8 cellular contexts compared by ENCODE assay signal in the genomic region with DNA sequence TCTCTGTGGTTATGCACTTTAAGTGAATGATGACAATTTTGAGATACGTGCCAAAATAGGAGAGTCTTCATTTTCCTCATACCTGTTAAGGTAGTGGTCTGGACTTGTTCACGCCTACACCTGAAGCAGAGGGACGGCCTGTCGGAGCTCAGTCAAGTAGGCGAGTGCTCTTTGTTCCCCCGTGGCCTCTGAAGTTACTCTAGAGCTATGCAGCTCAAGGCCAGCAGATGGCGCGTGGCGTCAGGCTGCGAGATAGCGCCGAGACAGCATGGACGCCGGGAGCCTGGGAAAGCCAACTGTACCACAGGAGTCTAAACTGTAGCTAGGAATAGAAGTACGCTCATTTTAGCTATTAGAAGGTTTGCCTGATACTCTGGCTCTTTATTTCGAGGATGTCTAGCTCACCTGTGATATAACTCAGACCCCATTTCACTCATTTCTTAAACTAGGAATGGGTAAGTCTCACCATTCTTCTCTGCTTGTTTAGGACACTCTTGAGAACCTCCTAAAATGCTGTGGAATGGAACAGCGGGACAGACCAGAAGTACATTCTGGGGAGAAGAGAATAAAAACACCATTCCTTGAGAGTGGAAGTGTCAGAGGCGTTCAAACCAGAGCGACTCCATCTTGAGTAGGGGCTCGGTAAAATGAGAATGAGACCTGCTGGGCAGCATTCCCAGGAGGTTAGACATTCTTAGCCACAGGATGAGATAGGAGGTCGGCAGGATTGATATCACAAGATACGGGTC.
DNase-seq lines count a peak whose midpoint lies in the region; ATAC-seq and TF ChIP-seq lines count a peak whose summit lies in the region.

No MANE protein-coding gene starts in this region.

- H3K36me3 Mint-ChIP-seq in activated naive CD4-positive, alpha-beta T cell treated with anti-CD3 and anti-CD28 coated beads, Interleukin-2, amount 50 U/mL, for 72 hours = no peaks in the 10 kb centered on the region
- peaks cover 5% of the 10 kb centered on the region for H3K36me3 Mint-ChIP-seq in progenitor cell of endocrine pancreas (ENCODE audit: insufficient read depth)

- no peaks in the 10 kb centered on the region for H3K9me3 Mint-ChIP-seq in activated naive CD4-positive, alpha-beta T cell treated with anti-CD3 and anti-CD28 coated beads, Interleukin-2, amount 50 U/mL, for 72 hours
- peaks cover 9% of the 10 kb centered on the region for H3K9me3 Mint-ChIP-seq in progenitor cell of endocrine pancreas (ENCODE audit: low read depth)

- H3K9ac ChIP-seq in SK-N-MC (ENCODE audit: insufficient read length) = no peak overlapping the region

- ATAC-seq in GM21825 (IDR thresholded peaks at IDR 0.05; ENCODE audit: unreplicated experiment) (peak; percentile 99), Right ventricle myocardium superior (ENCODE audit: poor library complexity) (peak; percentile 99)
- peak; percentile 74 to 91 for ATAC-seq in activated naive CD4-positive, alpha-beta T cell treated with anti-CD3 and anti-CD28 coated beads, Interleukin-2, amount 50 U/mL, for 72 hours

- H3K4me3 ChIP-seq in LNCaP clone FGC (ENCODE audit: low read depth, low read length) (no peak overlapping the region), SK-N-MC (peak overlapping the region; percentile 39)

- H3K27ac Mint-ChIP-seq in activated naive CD4-positive, alpha-beta T cell treated with anti-CD3 and anti-CD28 coated beads, Interleukin-2, amount 50 U/mL, for 72 hours = no peak overlapping the region
- H3K27ac Mint-ChIP-seq in progenitor cell of endocrine pancreas = no peak overlapping the region

- peak; percentile 5 for DNase-seq in GF-D8 (lab: John Stamatoyannopoulos, UW)
- DNase-seq in LNCaP clone FGC (ENCODE audit: low read depth) = peak; percentile 26
- no peak for DNase-seq in SK-N-MC (ENCODE audit: low read depth, low spot score)
- DNase-seq in activated naive CD4-positive, alpha-beta T cell treated with anti-CD3 and anti-CD28 coated beads, Interleukin-2, amount 50 U/mL, for 72 hours (ENCODE audit: low spot score in 2 of 2) = peak; percentile 56 to 71
- peak; percentile 88 for DNase-seq in Right ventricle myocardium superior
- DNase-seq in progenitor cell of endocrine pancreas (ENCODE audit: low spot score, unreplicated experiment) = peak; percentile 78
- DNase-seq in cerebellar nuclear complex (lab: John Stamatoyannopoulos, UW) = no peak

- peak; percentile 98 for TF ChIP-seq CTCF in LNCaP clone FGC (IDR thresholded peaks at IDR 0.05; ENCODE audit: control insufficient read depth, extremely low read depth, insufficient read depth)
- peak; percentile 93 for TF ChIP-seq CTCF in progenitor cell of endocrine pancreas (IDR thresholded peaks at IDR 0.05; ENCODE audit: unreplicated experiment)

- peaks cover 9% of the 10 kb centered on the region for H3K27me3 Mint-ChIP-seq in progenitor cell of endocrine pancreas

- H3K36me3 ChIP-seq in SK-N-MC (ENCODE audit: insufficient read depth, low read length) = no peaks in the 10 kb centered on the region

- H3K4me3 Mint-ChIP-seq in progenitor cell of endocrine pancreas (ENCODE audit: low read depth) = no peak overlapping the region

- H3K9me3 ChIP-seq in SK-N-MC (ENCODE audit: low read depth, low read length) = no peaks in the 10 kb centered on the region

- intact Hi-C loops in Right ventricle myocardium superior (cut with DNase I) = loop anchor here (5.0 to 10.0 kb wide), 2 partner anchors 118 to 530 kb away; no protein-coding TSS in a partner anchor

- peaks cover 3% of the 10 kb centered on the region for H3K4me1 Mint-ChIP-seq in progenitor cell of endocrine pancreas (ENCODE audit: low read depth)

- H3K27ac ChIP-seq in SK-N-MC = 0 out of 2 replicates have a peak overlapping the region, but pooled peaks have one; percentile 19

Comparison
In these comparisons a context has a peak if more than half of its experiments do, and no peak if none do; other contexts are left out.
1. DNase-seq: peak in GF-D8 (single experiment), LNCaP clone FGC (single experiment), activated naive CD4-positive, alpha-beta T cell treated with anti-CD3 and anti-CD28 coated beads, Interleukin-2, amount 50 U/mL, for 72 hours (2 of 2), Right ventricle myocardium superior (single experiment) and progenitor cell of endocrine pancreas (single experiment); none in SK-N-MC (single experiment) and cerebellar nuclear complex (0 of 2).
2. Peak in every context shown above with its lines, with median percentiles within 50 percentile points of each other: ATAC-seq.